Comparison of ENCODE assay signal across 17 cellular contexts in the genomic region with DNA sequence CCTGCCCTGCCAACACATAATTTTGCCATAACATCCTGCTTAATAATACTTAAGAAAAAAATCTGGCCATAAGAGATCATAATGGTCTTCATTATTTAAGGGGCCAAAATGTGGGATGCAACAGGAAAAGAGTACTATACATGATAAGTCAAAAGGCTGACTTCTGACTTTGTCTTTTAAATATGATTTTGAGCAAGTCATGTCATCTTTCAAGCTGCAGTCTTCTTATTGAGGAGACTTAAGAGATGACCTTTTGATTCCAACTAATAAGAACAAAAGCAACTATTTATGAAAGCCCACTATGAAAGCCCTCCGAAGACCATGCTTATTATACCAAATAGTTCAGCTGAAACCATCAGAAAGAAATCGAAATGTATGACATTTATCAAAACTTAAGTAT.
"Had no signal": no experiment of that assay in that cellular context is flagged by ENCODE, and none has a peak within 500 bp of the region (broad histone marks: within the 10 kb centered on the region; RNA-seq: fewer than 3 reads in every experiment).

No MANE protein-coding gene starts in this region.

- H3K4me3 Mint-ChIP-seq: naive thymus-derived CD4-positive, alpha-beta T cell; neural crest cell; type B pancreatic cell had no signal

- H3K4me1 ChIP-seq: heart right ventricle, suprapubic skin, thyroid gland had no signal

- DNase-seq: cortex of kidney; dorsolateral prefrontal cortex; effector CD8-positive, alpha-beta T cell; heart right ventricle; hypothalamus; kidney glomerular epithelial cell; mammary epithelial cell; naive thymus-derived CD4-positive, alpha-beta T cell; posterior cingulate gyrus; right cardiac atrium; small intestine; stimulated activated CD4-positive, alpha-beta T cell treated with anti-CD3 and anti-CD28 coated beads, Interleukin-2, amount 100 ng/mL, for 48 hours; stimulated activated naive CD8-positive, alpha-beta T cell treated with anti-CD3 and anti-CD28 coated beads, Interleukin-15, Interleukin-2, amounts not matched to agents 100 U/mL and 50 U/mL, for 24 hours; thyroid gland had no signal

- H3K27ac Mint-ChIP-seq: type B pancreatic cell had no signal

- H3K9me3 Mint-ChIP-seq: naive thymus-derived CD4-positive, alpha-beta T cell; neural crest cell; type B pancreatic cell had no signal

- ATAC-seq: heart right ventricle; naive thymus-derived CD4-positive, alpha-beta T cell; right cardiac atrium; stimulated activated naive CD8-positive, alpha-beta T cell treated with anti-CD3 and anti-CD28 coated beads, Interleukin-15, Interleukin-2, amounts not matched to agents 100 U/mL and 50 U/mL, for 24 hours had no signal

- H3K4me3 ChIP-seq: dorsolateral prefrontal cortex, heart right ventricle, suprapubic skin, thyroid gland had no signal

- H3K27ac ChIP-seq: dorsolateral prefrontal cortex, heart right ventricle, suprapubic skin, thyroid gland had no signal

- H3K9me3 ChIP-seq: heart right ventricle, suprapubic skin, thyroid gland had no signal

- H3K4me1 Mint-ChIP-seq: neural crest cell had no signal

- H3K27me3 Mint-ChIP-seq: naive thymus-derived CD4-positive, alpha-beta T cell; type B pancreatic cell had no signal

- H3K27me3 ChIP-seq: dorsolateral prefrontal cortex, heart right ventricle, suprapubic skin, thyroid gland had no signal
